1 cellular context compared by ENCODE assay signal in genomic region chr12:121784460-121784859, GRCh38.
TF ChIP-seq lines count a peak whose summit lies in the region.

No MANE protein-coding gene starts in this region.

TF ChIP-seq in SK-N-SH treated with all-trans-retinoic acid at 6 μM for 48 hours, 23 proteins besides CTCF, POLR2A, EP300 and RAD21 (continued from another document):
- no peak for TF ChIP-seq CREB5 (CRISPR knock-in tag; IDR thresholded peaks at IDR 0.05; ENCODE audit: low read depth)
